In genomic region chr3:195187609-195188529, GRCh38 we compare ENCODE assay signal across 11 cellular contexts.
DNase-seq lines count a peak whose midpoint lies in the region; TF ChIP-seq lines count a peak whose summit lies in the region.
"Had no signal": no experiment of that assay in that cellular context is flagged by ENCODE, and none has a peak within 500 bp of the region (broad histone marks: within the 10 kb centered on the region; RNA-seq: fewer than 3 reads in every experiment).

No MANE protein-coding gene starts in this region.

- no peak overlapping the region for H3K4me3 ChIP-seq in foreskin fibroblast (ENCODE audit: low read depth in 1 of 2, low read length in 2 of 2)
- H3K4me3 ChIP-seq in rectal smooth muscle tissue (ENCODE audit: low read length) = no peak overlapping the region

- H3K27ac ChIP-seq in rectal smooth muscle tissue (ENCODE audit: low read depth, low read length) = peak overlapping the region; percentile 10
- H3K27ac ChIP-seq: KMS-11 had no signal

- H3K27me3 ChIP-seq in rectal smooth muscle tissue (ENCODE audit: control insufficient read depth, insufficient read depth, low read length) = no peaks in the 10 kb centered on the region

- H3K4me1 ChIP-seq in rectal smooth muscle tissue (ENCODE audit: control insufficient read depth, insufficient read depth, low read length) = peaks cover 34% of the 10 kb centered on the region

- H3K36me3 ChIP-seq in rectal smooth muscle tissue (ENCODE audit: control insufficient read depth, insufficient read depth, low read length) = no peaks in the 10 kb centered on the region

- no peak overlapping the region for H3K9ac ChIP-seq in rectal smooth muscle tissue (ENCODE audit: low read length)
- H3K9ac ChIP-seq: KMS-11 had no signal

- intact Hi-C loops in posterior vena cava (cut with DNase I) = no loop called here

- no peak for TF ChIP-seq CTCF in foreskin fibroblast (IDR thresholded peaks at IDR 0.05; ENCODE audit: low read depth, low read length)

- DNase-seq in HCEC 1CT = peak; percentile 34
- DNase-seq in amniotic epithelial cell (ENCODE audit: low read depth) = peak; percentile 31
- DNase-seq in foreskin fibroblast = peak; percentile 53 to 80
- DNase-seq in hypothalamus (lab: John Stamatoyannopoulos, UW) = no peak
- DNase-seq in superior temporal gyrus (ENCODE audit: extremely low spot score) = no peak
- no peak for DNase-seq in posterior vena cava (ENCODE audit: low spot score)
- DNase-seq in activated gamma-delta T cell treated with Interleukin-2 at 50 U/mL for 16 hours = no peak
- DNase-seq: effector CD8-positive, alpha-beta T cell; NCI-H82 had no signal

Comparison
In these comparisons a context has a peak if more than half of its experiments do, and no peak if none do; other contexts are left out.
1. DNase-seq: peak in HCEC 1CT (single experiment), amniotic epithelial cell (single experiment) and foreskin fibroblast (2 of 2); none in hypothalamus (0 of 51), superior temporal gyrus (single experiment), posterior vena cava (single experiment) and activated gamma-delta T cell treated with Interleukin-2 at 50 U/mL for 16 hours (single experiment).